1 cellular context compared by ENCODE assay signal in the genomic region with DNA sequence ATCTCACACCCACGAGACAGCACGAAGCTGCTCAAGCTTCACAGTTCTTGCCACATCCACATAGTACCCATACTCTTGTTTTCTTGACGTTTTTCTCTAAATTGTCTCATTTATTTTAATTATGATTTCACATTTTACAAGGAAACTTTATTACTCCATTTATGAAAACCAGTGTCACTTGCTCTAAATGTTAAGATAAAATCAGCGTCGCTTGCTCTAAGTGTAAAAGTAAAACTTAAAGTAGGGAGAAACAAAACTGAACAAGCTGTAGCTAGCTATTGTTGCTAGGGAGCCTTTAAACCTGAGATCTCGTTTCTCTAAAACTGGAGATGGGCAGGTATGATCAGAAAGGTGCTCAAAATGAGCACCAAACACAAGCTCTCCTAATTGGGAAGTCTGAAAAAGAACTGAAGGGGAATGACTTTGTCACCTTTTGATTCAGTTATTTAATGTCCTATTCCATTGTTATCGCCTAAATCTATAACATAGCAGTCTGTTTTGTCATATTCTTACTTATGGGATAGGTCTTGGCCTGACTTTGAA.
TF ChIP-seq lines count a peak whose summit lies in the region.

No MANE protein-coding gene starts in this region.

TF ChIP-seq in GM12878, 131 proteins besides CTCF, POLR2A, EP300 and RAD21:
- TF ChIP-seq BMI1 (IDR thresholded peaks at IDR 0.05; ENCODE audit: borderline replicate concordance) (no peak), EGR1 (IDR thresholded peaks at IDR 0.05; ENCODE audit: borderline replicate concordance in 1 of 2, low read depth in 2 of 2, low read length in 2 of 2) (no peak), DPF2 (IDR thresholded peaks at IDR 0.05) (0 out of 2 replicates have a peak, but pooled peaks have one; percentile 2), RFX5 (IDR thresholded peaks at IDR 0.05; ENCODE audit: low read depth, low read length) (no peak), JUND (IDR thresholded peaks at IDR 0.05; ENCODE audit: low read depth, low read length) (no peak), ASH2L (IDR thresholded peaks at IDR 0.05; ENCODE audit: borderline replicate concordance, low read depth) (0 out of 2 replicates have a peak, but pooled peaks have one; percentile 9), EZH2 (IDR thresholded peaks at IDR 0.05; ENCODE audit: borderline replicate concordance, control insufficient read depth, low read depth, low read length) (no peak), SIN3A (IDR thresholded peaks at IDR 0.05; ENCODE audit: low read depth, low read length) (0 out of 2 replicates have a peak, but pooled peaks have one; percentile 4), FOXK2 (IDR thresholded peaks at IDR 0.05) (no peak), NFYA (IDR thresholded peaks at IDR 0.05; ENCODE audit: borderline replicate concordance, low read depth, low read length) (no peak), YY1 (IDR thresholded peaks at IDR 0.05; ENCODE audit: low read depth, low read length) (no peak), ZBTB40 (IDR thresholded peaks at IDR 0.05; ENCODE audit: borderline replicate concordance) (peak; percentile 64; the same call in 1 of the 2 replicates), RELB (IDR thresholded peaks at IDR 0.05; ENCODE audit: low read depth) (no peak), GATAD2B (conservative IDR thresholded peaks at IDR 0.05; ENCODE audit: low read depth) (0 out of 2 replicates have a peak, but pooled peaks have one; percentile 18), ZBED1 (IDR thresholded peaks at IDR 0.05; ENCODE audit: borderline replicate concordance) (0 out of 2 replicates have a peak, but pooled peaks have one; percentile 11), ZNF622 (IDR thresholded peaks at IDR 0.05) (no peak), MTA2 (IDR thresholded peaks at IDR 0.05; ENCODE audit: low read depth) (0 out of 2 replicates have a peak, but pooled peaks have one; percentile 20), IKZF2 (IDR thresholded peaks at IDR 0.05) (0 out of 4 replicates have a peak, but pooled peaks have one; percentile 0 to 30)
- TF ChIP-seq, protein P1, sequence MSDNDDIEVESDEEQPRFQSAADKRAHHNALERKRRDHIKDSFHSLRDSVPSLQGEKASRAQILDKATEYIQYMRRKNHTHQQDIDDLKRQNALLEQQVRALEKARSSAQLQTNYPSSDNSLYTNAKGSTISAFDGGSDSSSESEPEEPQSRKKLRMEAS (IDR thresholded peaks at IDR 0.05; ENCODE audit: low read depth, low read length), result no peak
- TF ChIP-seq, protein P2, sequence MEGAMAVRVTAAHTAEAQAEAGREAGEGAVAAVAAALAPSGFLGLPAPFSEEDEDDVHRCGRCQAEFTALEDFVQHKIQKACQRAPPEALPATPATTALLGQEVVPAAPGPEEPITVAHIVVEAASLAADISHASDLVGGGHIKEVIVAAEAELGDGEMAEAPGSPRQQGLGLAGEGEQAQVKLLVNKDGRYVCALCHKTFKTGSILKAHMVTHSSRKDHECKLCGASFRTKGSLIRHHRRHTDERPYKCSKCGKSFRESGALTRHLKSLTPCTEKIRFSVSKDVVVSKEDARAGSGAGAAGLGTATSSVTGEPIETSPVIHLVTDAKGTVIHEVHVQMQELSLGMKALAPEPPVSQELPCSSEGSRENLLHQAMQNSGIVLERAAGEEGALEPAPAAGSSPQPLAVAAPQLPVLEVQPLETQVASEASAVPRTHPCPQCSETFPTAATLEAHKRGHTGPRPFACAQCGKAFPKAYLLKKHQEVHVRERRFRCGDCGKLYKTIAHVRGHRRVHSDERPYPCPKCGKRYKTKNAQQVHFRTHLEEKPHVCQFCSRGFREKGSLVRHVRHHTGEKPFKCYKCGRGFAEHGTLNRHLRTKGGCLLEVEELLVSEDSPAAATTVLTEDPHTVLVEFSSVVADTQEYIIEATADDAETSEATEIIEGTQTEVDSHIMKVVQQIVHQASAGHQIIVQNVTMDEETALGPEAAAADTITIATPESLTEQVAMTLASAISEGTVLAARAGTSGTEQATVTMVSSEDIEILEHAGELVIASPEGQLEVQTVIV (IDR thresholded peaks at IDR 0.05; ENCODE audit: borderline replicate concordance, partially characterized antibody), result no peak
